Comparison of ENCODE assay signal across 17 cellular contexts in the genomic region with DNA sequence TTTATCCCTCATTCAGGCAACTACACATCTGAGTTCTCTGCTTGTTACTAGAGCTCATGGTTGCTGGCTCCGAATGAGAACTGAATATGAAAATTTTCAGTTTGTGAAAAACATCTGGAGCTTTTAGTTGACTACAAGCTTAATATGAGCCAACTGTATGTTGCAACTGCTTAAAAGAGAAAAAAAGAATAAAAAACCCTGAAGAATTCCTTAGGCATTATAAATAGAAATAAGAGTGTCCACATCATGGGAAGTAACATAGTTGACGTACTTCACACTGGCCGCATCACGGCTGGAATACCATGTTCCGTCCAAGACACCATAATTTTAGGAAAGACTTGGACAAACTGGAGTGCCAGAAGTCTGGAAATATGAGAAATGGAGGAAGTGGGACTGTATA. TPM values are rescaled to one million over a fixed set of nuclear protein-coding genes. Genes with fewer than 3 reads are reported as not detected.
DNase-seq lines count a peak whose midpoint lies in the region; ATAC-seq and TF ChIP-seq lines count a peak whose summit lies in the region.
"Had no signal": no experiment of that assay in that cellular context is flagged by ENCODE, and none has a peak within 500 bp of the region (broad histone marks: within the 10 kb centered on the region; RNA-seq: fewer than 3 reads in every experiment).

No MANE protein-coding gene starts in this region.

- no peaks in the 10 kb centered on the region for H3F3A ChIP-seq in GM23338 (replicated peaks; ENCODE audit: low read depth)

- H3K4me1 ChIP-seq in heart right ventricle = peaks cover 4 to 65% (median 46%) of the 10 kb centered on the region in 9 donors
- H3K4me1 ChIP-seq in rectal smooth muscle tissue (ENCODE audit: control insufficient read depth, insufficient read depth, low read length) = peaks cover 17% of the 10 kb centered on the region
- H3K4me1 ChIP-seq in GM23338 (ENCODE audit: insufficient read depth) = peaks cover 30% of the 10 kb centered on the region
- H3K4me1 ChIP-seq: BLaER1 had no signal

- H3K27ac Mint-ChIP-seq in GM23338 = no peak overlapping the region
- H3K27ac Mint-ChIP-seq: activated naive CD4-positive, alpha-beta T cell treated with anti-CD3 and anti-CD28 coated beads for 36 hours; dendritic cell treated with granulocyte-macrophage colony-stimulating factor and Interleukin-4, amounts not matched to agents 40 ng/mL and 50 ng/mL, for 4 days; natural killer cell treated with Interleukin-12 subunit alpha and Interleukin-12 subunit beta and Interleukin-15 and Interleukin-18, amount 100 ng/mL, for 72 hours had no signal

- no peak overlapping the region for H3K4me3 ChIP-seq in heart right ventricle
- no peak overlapping the region for H3K4me3 ChIP-seq in rectal smooth muscle tissue (ENCODE audit: low read length)
- H3K4me3 ChIP-seq in GM23338 = no peak overlapping the region
- H3K4me3 ChIP-seq: BLaER1 had no signal

- no peaks in the 10 kb centered on the region for H3K27me3 ChIP-seq in heart right ventricle
- H3K27me3 ChIP-seq in rectal smooth muscle tissue (ENCODE audit: control insufficient read depth, insufficient read depth, low read length) = no peaks in the 10 kb centered on the region
- H3K27me3 ChIP-seq in GM23338 (ENCODE audit: insufficient read depth) = no peaks in the 10 kb centered on the region
- H3K27me3 ChIP-seq: BLaER1 had no signal

- H3K79me2 ChIP-seq in GM23338 (replicated peaks; ENCODE audit: insufficient read depth) = no peaks in the 10 kb centered on the region

- H4K20me1 ChIP-seq in GM23338 (replicated peaks; ENCODE audit: insufficient read depth) = no peaks in the 10 kb centered on the region
- H4K20me1 ChIP-seq: BLaER1 had no signal

- no peak overlapping the region for H2AFZ ChIP-seq in GM23338

- no peak overlapping the region for H3K9ac ChIP-seq in rectal smooth muscle tissue (ENCODE audit: low read length)
- H3K9ac ChIP-seq: BLaER1, KMS-11 had no signal

- 35 to 39% methylated on average over 5 of the region's 5 CpGs for WGBS in heart right ventricle, 2 donors

- H3K9me2 ChIP-seq in GM23338 (ENCODE audit: insufficient read depth) = no peaks in the 10 kb centered on the region

- ATAC-seq in heart right ventricle (peak; percentile 75 to 92 (median 82)), GM21526 (IDR thresholded peaks at IDR 0.05; ENCODE audit: low FRiP score, unreplicated experiment) (no peak), HG03457 (IDR thresholded peaks at IDR 0.05; ENCODE audit: unreplicated experiment) (no peak), GM23338 (no peak)
- ATAC-seq: natural killer cell treated with Interleukin-12 subunit alpha and Interleukin-12 subunit beta and Interleukin-15 and Interleukin-18, amount 100 ng/mL, for 72 hours; stimulated activated naive CD8-positive, alpha-beta T cell treated with anti-CD3 and anti-CD28 coated beads, Interleukin-15, Interleukin-2, amounts not matched to agents 100 U/mL and 50 U/mL, for 24 hours had no signal

- H3K27ac ChIP-seq in heart right ventricle (peak overlapping the region in 9 of 10 donors; percentile 26 to 76 (median 65)), rectal smooth muscle tissue (ENCODE audit: low read depth, low read length) (peak overlapping the region; percentile 30), GM23338 (ENCODE audit: low read depth) (no peak overlapping the region)
- H3K27ac ChIP-seq: BLaER1, KMS-11 had no signal

- TF ChIP-seq CTCF in heart right ventricle (IDR thresholded peaks at IDR 0.05) (no peak), GM23338 (conservative IDR thresholded peaks at IDR 0.05; ENCODE audit: low read depth in 2 of 2) (no peak)

- no peaks in the 10 kb centered on the region for H3K9me3 ChIP-seq in heart right ventricle
- H3K9me3 ChIP-seq: BLaER1 had no signal

- no peak overlapping the region for H3K4me2 ChIP-seq in GM23338
- H3K4me2 ChIP-seq: BLaER1, KMS-11 had no signal

- peaks cover 47% of the 10 kb centered on the region for H3K4me1 Mint-ChIP-seq in GM23338

- H3K27me3 Mint-ChIP-seq in GM23338 (ENCODE audit: insufficient read depth, low read depth, poor library complexity) = no peaks in the 10 kb centered on the region
- H3K27me3 Mint-ChIP-seq: dendritic cell treated with granulocyte-macrophage colony-stimulating factor and Interleukin-4, amounts not matched to agents 40 ng/mL and 50 ng/mL, for 4 days had no signal

- DNase-seq in dedifferentiated amniotic fluid mesenchymal stem cell (ENCODE audit: extremely low spot score) = peak; percentile 57
- peak; percentile 30 to 56 for DNase-seq in heart right ventricle
- DNase-seq in SHP77 (lab: John Stamatoyannopoulos, UW) = no peak
- DNase-seq in GM23338 (ENCODE audit: low spot score) = no peak
- DNase-seq: activated naive CD4-positive, alpha-beta T cell treated with anti-CD3 and anti-CD28 coated beads for 36 hours; NCI-H1048; NCI-H2029 treated with DMSO at 0.1 percent for 48 hours; NCI-H446 treated with DMSO at 0.1 percent for 48 hours; stimulated activated naive CD8-positive, alpha-beta T cell treated with anti-CD3 and anti-CD28 coated beads, Interleukin-15, Interleukin-2, amounts not matched to agents 100 U/mL and 50 U/mL, for 24 hours had no signal

- intact Hi-C loops in heart right ventricle (cut with DNase I) = no loop called here

- H3K36me3 ChIP-seq in heart right ventricle (no peaks in the 10 kb centered on the region), rectal smooth muscle tissue (ENCODE audit: control insufficient read depth, insufficient read depth, low read length) (no peaks in the 10 kb centered on the region), GM23338 (ENCODE audit: insufficient read depth) (no peaks in the 10 kb centered on the region)
- H3K36me3 ChIP-seq: BLaER1 had no signal

- no peaks in the 10 kb centered on the region for H3K36me3 Mint-ChIP-seq in GM23338 (ENCODE audit: low read depth)
- H3K36me3 Mint-ChIP-seq: natural killer cell treated with Interleukin-12 subunit alpha and Interleukin-12 subunit beta and Interleukin-15 and Interleukin-18, amount 100 ng/mL, for 72 hours had no signal

- no peak overlapping the region for H3K4me3 Mint-ChIP-seq in GM23338
- H3K4me3 Mint-ChIP-seq: activated naive CD4-positive, alpha-beta T cell treated with anti-CD3 and anti-CD28 coated beads for 36 hours; dendritic cell treated with granulocyte-macrophage colony-stimulating factor and Interleukin-4, amounts not matched to agents 40 ng/mL and 50 ng/mL, for 4 days; natural killer cell treated with Interleukin-12 subunit alpha and Interleukin-12 subunit beta and Interleukin-15 and Interleukin-18, amount 100 ng/mL, for 72 hours had no signal

- H3K9me3 Mint-ChIP-seq in GM23338 = no peaks in the 10 kb centered on the region
- H3K9me3 Mint-ChIP-seq: activated naive CD4-positive, alpha-beta T cell treated with anti-CD3 and anti-CD28 coated beads for 36 hours; dendritic cell treated with granulocyte-macrophage colony-stimulating factor and Interleukin-4, amounts not matched to agents 40 ng/mL and 50 ng/mL, for 4 days; natural killer cell treated with Interleukin-12 subunit alpha and Interleukin-12 subunit beta and Interleukin-15 and Interleukin-18, amount 100 ng/mL, for 72 hours had no signal

TF ChIP-seq in GM23338, 12 proteins besides CTCF, POLR2A, EP300 and RAD21 (continues in another document):
- TF ChIP-seq POLR2AphosphoS5 (IDR thresholded peaks at IDR 0.05; ENCODE audit: low read depth) (no peak), NANOG (IDR thresholded peaks at IDR 0.05; ENCODE audit: borderline replicate concordance) (no peak), ZNF331 (CRISPR knock-in tag; IDR thresholded peaks at IDR 0.05; ENCODE audit: low read depth) (no peak), STAT1 (IDR thresholded peaks at IDR 0.05; ENCODE audit: unreplicated experiment) (no peak), JUNB (IDR thresholded peaks at IDR 0.05; ENCODE audit: unreplicated experiment) (no peak)
- TF ChIP-seq, protein P1, sequence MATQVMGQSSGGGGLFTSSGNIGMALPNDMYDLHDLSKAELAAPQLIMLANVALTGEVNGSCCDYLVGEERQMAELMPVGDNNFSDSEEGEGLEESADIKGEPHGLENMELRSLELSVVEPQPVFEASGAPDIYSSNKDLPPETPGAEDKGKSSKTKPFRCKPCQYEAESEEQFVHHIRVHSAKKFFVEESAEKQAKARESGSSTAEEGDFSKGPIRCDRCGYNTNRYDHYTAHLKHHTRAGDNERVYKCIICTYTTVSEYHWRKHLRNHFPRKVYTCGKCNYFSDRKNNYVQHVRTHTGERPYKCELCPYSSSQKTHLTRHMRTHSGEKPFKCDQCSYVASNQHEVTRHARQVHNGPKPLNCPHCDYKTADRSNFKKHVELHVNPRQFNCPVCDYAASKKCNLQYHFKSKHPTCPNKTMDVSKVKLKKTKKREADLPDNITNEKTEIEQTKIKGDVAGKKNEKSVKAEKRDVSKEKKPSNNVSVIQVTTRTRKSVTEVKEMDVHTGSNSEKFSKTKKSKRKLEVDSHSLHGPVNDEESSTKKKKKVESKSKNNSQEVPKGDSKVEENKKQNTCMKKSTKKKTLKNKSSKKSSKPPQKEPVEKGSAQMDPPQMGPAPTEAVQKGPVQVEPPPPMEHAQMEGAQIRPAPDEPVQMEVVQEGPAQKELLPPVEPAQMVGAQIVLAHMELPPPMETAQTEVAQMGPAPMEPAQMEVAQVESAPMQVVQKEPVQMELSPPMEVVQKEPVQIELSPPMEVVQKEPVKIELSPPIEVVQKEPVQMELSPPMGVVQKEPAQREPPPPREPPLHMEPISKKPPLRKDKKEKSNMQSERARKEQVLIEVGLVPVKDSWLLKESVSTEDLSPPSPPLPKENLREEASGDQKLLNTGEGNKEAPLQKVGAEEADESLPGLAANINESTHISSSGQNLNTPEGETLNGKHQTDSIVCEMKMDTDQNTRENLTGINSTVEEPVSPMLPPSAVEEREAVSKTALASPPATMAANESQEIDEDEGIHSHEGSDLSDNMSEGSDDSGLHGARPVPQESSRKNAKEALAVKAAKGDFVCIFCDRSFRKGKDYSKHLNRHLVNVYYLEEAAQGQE (IDR thresholded peaks at IDR 0.05; ENCODE audit: unreplicated experiment) = no peak

RNA-seq across cellular contexts. Expression of gene PDE3A, which starts 57.9 kb away (rescaled TPM):
- total RNA-seq in heart right ventricle = 100 to 1,000 TPM; 186 to 362 (median 239) TPM
- 10 to 100 TPM; 18.8 to 51.1 TPM for polyA plus RNA-seq in heart right ventricle
- 9.1 and 9.2 TPM in 2 replicates for total RNA-seq in GM23338 (2014; rRNA removed; shearing (Covaris generic))
- polyA plus RNA-seq in GM23338 (2016; fragmentation: Nextera tagmentation; extraction: Ambion mirVana) = 2.1 and 2.7 TPM in 2 replicates
- total RNA-seq: activated naive CD4-positive, alpha-beta T cell treated with anti-CD3 and anti-CD28 coated beads for 36 hours; G401; natural killer cell treated with Interleukin-12 subunit alpha and Interleukin-12 subunit beta and Interleukin-15 and Interleukin-18, amount 100 ng/mL, for 72 hours had no signal

Comparison
In these comparisons a context has a peak if more than half of its experiments do, and no peak if none do; other contexts are left out.
1. DNase-seq: peak in dedifferentiated amniotic fluid mesenchymal stem cell (single experiment) and heart right ventricle (2 of 2); none in SHP77 (0 of 2) and GM23338 (single experiment).
2. ATAC-seq: peak in heart right ventricle (8 of 8); none in GM21526 (single experiment), HG03457 (single experiment) and GM23338 (single experiment).
3. RNA of gene PDE3A, which starts 57.9 kb away (total RNA-seq): 186 to 362 TPM in heart right ventricle; 9.1 to 9.2 TPM in GM23338; every median in the first group is over 10 times any median in the second.